ENCODE assay signal across 11 cellular contexts in the genomic region with DNA sequence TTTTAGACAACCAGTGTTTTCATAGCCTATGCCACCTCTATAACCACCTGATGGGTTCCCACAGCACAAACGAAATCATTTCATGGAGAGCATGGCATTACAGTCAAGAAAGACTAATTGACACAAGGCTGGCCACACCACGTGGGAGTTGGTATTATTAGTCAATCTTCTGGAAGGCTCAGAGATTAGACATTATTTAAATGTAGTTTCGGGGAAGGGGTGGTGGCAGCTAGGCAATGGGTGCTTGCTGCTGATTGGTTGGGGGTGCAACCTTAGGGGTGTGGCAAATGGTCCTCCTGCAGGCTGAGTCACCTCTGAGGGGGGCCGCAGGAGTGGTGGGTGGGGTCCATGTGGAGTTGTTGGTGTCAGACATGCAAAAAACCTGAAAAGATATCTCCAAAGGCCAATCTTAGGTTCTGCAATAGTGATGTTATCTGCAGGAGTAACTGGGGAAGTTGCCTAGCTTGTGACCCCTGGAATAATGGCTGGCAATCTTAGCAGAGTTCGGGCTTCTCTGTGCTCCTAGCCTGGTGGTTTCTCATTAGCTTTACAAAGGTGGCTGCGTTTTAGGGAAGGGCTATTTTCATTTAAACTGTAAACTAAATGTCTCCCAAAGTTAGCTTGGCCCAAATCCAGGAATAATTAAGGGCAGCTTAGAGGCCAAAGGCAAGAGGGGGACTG. TPM values are rescaled to one million over a fixed set of nuclear protein-coding genes. Genes with fewer than 3 reads are reported as not detected.
DNase-seq lines count a peak whose midpoint lies in the region; ATAC-seq, FAIRE-seq and TF ChIP-seq lines count a peak whose summit lies in the region.
"Had no signal": no experiment of that assay in that cellular context is flagged by ENCODE, and none has a peak within 500 bp of the region (broad histone marks: within the 10 kb centered on the region; RNA-seq: fewer than 3 reads in every experiment).

No MANE protein-coding gene starts in this region.

- FAIRE-seq in astrocyte (lab: Jason Lieb, UNC) (no peak), kidney (lab: Jason Lieb, UNC) (no peak)

- H3K9ac ChIP-seq in astrocyte (ENCODE audit: low read length) (no peak overlapping the region), kidney (ENCODE audit: low read length in 2 of 2) (no peak overlapping the region)

- no peak overlapping the region for H3K27ac ChIP-seq in left ventricle myocardium inferior (replicated peaks)
- no peak overlapping the region for H3K27ac ChIP-seq in astrocyte (ENCODE audit: low read depth, low read length)
- H3K27ac ChIP-seq in kidney (ENCODE audit: low read depth in 2 of 2, low read length in 2 of 2), result peak overlapping the region; percentile 26 to 32
- H3K27ac ChIP-seq in upper lobe of left lung, result peak overlapping the region; percentile 4 to 72 (median 39)

- H3K27me3 ChIP-seq in left ventricle myocardium inferior (ENCODE audit: low read depth) (no peaks in the 10 kb centered on the region), astrocyte (ENCODE audit: insufficient read depth, low read length) (no peaks in the 10 kb centered on the region), upper lobe of left lung (no peaks in the 10 kb centered on the region)

- H3K4me1 ChIP-seq in left ventricle myocardium inferior, result peaks cover 37% of the 10 kb centered on the region
- peaks cover 25% of the 10 kb centered on the region for H3K4me1 ChIP-seq in astrocyte (ENCODE audit: insufficient read depth, low read length)
- peaks cover 6 to 8% of the 10 kb centered on the region in 2 donors for H3K4me1 ChIP-seq in kidney (ENCODE audit: control insufficient read depth in 1 of 2, insufficient read depth in 1 of 2, low read depth in 1 of 2, low read length in 2 of 2)
- H3K4me1 ChIP-seq in upper lobe of left lung, result peaks cover 25 to 41% (median 38%) of the 10 kb centered on the region in 4 donors

- intact Hi-C loops in left cardiac atrium (cut with DNase I), result no loop called here
- intact Hi-C loops in left ventricle myocardium inferior (cut with micrococcal nuclease), result no loop called here
- intact Hi-C loops in kidney (cut with DNase I), result no loop called here

- peaks cover 15% of the 10 kb centered on the region for H3K79me2 ChIP-seq in astrocyte (ENCODE audit: insufficient read depth, low read length)

- no peak for TF ChIP-seq POLR2A in upper lobe of left lung (IDR thresholded peaks at IDR 0.05)

- ATAC-seq in left cardiac atrium (peak in 1 of 2 donors; percentile 27), upper lobe of left lung (ENCODE audit: low FRiP score in 2 of 2) (no peak), HG03159 (IDR thresholded peaks at IDR 0.05; ENCODE audit: unreplicated experiment) (no peak)

- H3K4me1 Mint-ChIP-seq in astrocyte (ENCODE audit: low read depth, unreplicated experiment), result peaks cover 31% of the 10 kb centered on the region

- WGBS in upper lobe of left lung, 2 donors, result 43 to 44% methylated on average over 5 to 6 of the region's 6 CpGs

- peaks cover 8% of the 10 kb centered on the region for H3K36me3 ChIP-seq in left ventricle myocardium inferior
- H3K36me3 ChIP-seq in astrocyte (ENCODE audit: insufficient read depth, low read length), result no peaks in the 10 kb centered on the region
- H3K36me3 ChIP-seq in kidney (ENCODE audit: control insufficient read depth in 1 of 2, insufficient read depth in 2 of 2, low read length in 2 of 2), result peaks cover 0 to 5% of the 10 kb centered on the region in 2 donors
- peaks cover 0 to 7% (median 0%) of the 10 kb centered on the region in 4 donors for H3K36me3 ChIP-seq in upper lobe of left lung

- H3K36me3 Mint-ChIP-seq in astrocyte (ENCODE audit: low read depth, unreplicated experiment), result peaks cover 3% of the 10 kb centered on the region
- H3K36me3 Mint-ChIP-seq: natural killer cell had no signal

- H3K27ac Mint-ChIP-seq in astrocyte (ENCODE audit: unreplicated experiment), result peak overlapping the region; percentile 37
- H3K27ac Mint-ChIP-seq: natural killer cell had no signal

- H3K4me3 Mint-ChIP-seq in astrocyte (ENCODE audit: unreplicated experiment), result peak overlapping the region; percentile 6
- H3K4me3 Mint-ChIP-seq: natural killer cell had no signal

- H3K4me2 ChIP-seq in astrocyte (ENCODE audit: low read length), result peak overlapping the region; percentile 47

- H3K4me3 ChIP-seq in left ventricle myocardium inferior (no peak overlapping the region), astrocyte (ENCODE audit: insufficient read depth, low read depth, low read length) (no peak overlapping the region), kidney (ENCODE audit: low read length in 2 of 2) (no peak overlapping the region), upper lobe of left lung (no peak overlapping the region)

- TF ChIP-seq CTCF in left ventricle myocardium inferior (IDR thresholded peaks at IDR 0.05; ENCODE audit: borderline replicate concordance) (no peak), astrocyte (IDR thresholded peaks at IDR 0.05; ENCODE audit: insufficient read depth, low read depth, low read length) (no peak), kidney (IDR thresholded peaks at IDR 0.05; ENCODE audit: borderline replicate concordance, extremely low read depth, insufficient read depth) (no peak), upper lobe of left lung (IDR thresholded peaks at IDR 0.05) (no peak)

- H3K9me3 ChIP-seq in left ventricle myocardium inferior (replicated peaks) (no peaks in the 10 kb centered on the region), astrocyte (ENCODE audit: insufficient read depth, low read depth, low read length) (no peaks in the 10 kb centered on the region), kidney (ENCODE audit: control insufficient read depth in 1 of 2, low read length in 2 of 2) (no peaks in the 10 kb centered on the region), upper lobe of left lung (no peaks in the 10 kb centered on the region)

- peaks cover 3% of the 10 kb centered on the region for H4K20me1 ChIP-seq in astrocyte (ENCODE audit: insufficient read depth, low read length)

- peak overlapping the region; percentile 27 for H2AFZ ChIP-seq in astrocyte (ENCODE audit: low read depth, low read length)

- TF ChIP-seq EP300 in upper lobe of left lung (IDR thresholded peaks at IDR 0.05), result peak in 1 of 4 donors; percentile 75

- no peaks in the 10 kb centered on the region for H3K9me3 Mint-ChIP-seq in astrocyte (ENCODE audit: unreplicated experiment)
- H3K9me3 Mint-ChIP-seq: natural killer cell had no signal

- DNase-seq in left cardiac atrium, result peak; percentile 51
- DNase-seq in left ventricle myocardium inferior, result no peak
- peak; percentile 57 for DNase-seq in astrocyte (ENCODE audit: low read depth)
- DNase-seq in kidney, result peak; percentile 79
- DNase-seq in upper lobe of left lung, result peak in 1 of 2 donors; percentile 77
- DNase-seq in NCI-H1105 treated with DMSO at 0.1 percent for 48 hours (lab: John Stamatoyannopoulos, UW), result no peak
- DNase-seq in SKM-1 (lab: John Stamatoyannopoulos, UW; ENCODE audit: unreplicated experiment), result no peak
- DNase-seq: activated CD8-positive, alpha-beta memory T cell treated with anti-CD3 and anti-CD28 coated beads for 24 hours; amniotic stem cell; natural killer cell had no signal

- no peaks in the 10 kb centered on the region for H3K27me3 Mint-ChIP-seq in astrocyte (ENCODE audit: low read depth, unreplicated experiment)

RNA-seq across cellular contexts. Expression of a gene that starts 4.6 kb away (rescaled TPM):
- total RNA-seq in left cardiac atrium (10 to 100 TPM; 10.2 to 12.2 TPM), left ventricle myocardium inferior (5.3 TPM), astrocyte (17.7 and 19.0 TPM in 2 replicates), kidney (21.3 TPM), upper lobe of left lung (10 to 100 TPM in 5 of 6 donors, not detected in 1; 13.6 to 29.3 (median 17.0) TPM)
- 40.8 TPM for polyA plus RNA-seq in kidney (ENCODE audit: insufficient read depth, low read depth, low replicate concordance)

RNA-seq across cellular contexts. Expression of a gene that starts 4.7 kb away (rescaled TPM):
- total RNA-seq in left cardiac atrium (10 to 100 TPM; 57.8 to 62.0 TPM), left ventricle myocardium inferior (76.4 TPM), astrocyte (56.8 and 61.3 TPM in 2 replicates), kidney (60.6 TPM), upper lobe of left lung (10 to 100 TPM; 33.2 to 84.2 (median 57.4) TPM)
- polyA plus RNA-seq in kidney (ENCODE audit: insufficient read depth, low read depth, low replicate concordance), result 24.7 TPM

RNA-seq across cellular contexts. Expression of a gene that starts 17.0 kb away (rescaled TPM):
- total RNA-seq in left cardiac atrium (1 to 10 TPM; 3.5 to 3.9 TPM), left ventricle myocardium inferior (1.8 TPM), astrocyte (5.0 and 7.5 TPM in 2 replicates), kidney (7.1 TPM), upper lobe of left lung (10 to 100 TPM in 1 of 6 donors, 1 to 10 TPM in 5; 3.0 to 15.7 (median 7.0) TPM)
- polyA plus RNA-seq in kidney (ENCODE audit: insufficient read depth, low read depth, low replicate concordance), result 7.4 TPM

RNA-seq across cellular contexts. Expression of a gene that starts 42.8 kb away (rescaled TPM):
- total RNA-seq in left cardiac atrium (1 to 10 TPM; 3.0 to 4.7 TPM), left ventricle myocardium inferior (2.8 TPM), astrocyte (5.1 and 5.2 TPM in 2 replicates), kidney (11.5 TPM), upper lobe of left lung (10 to 100 TPM in 4 of 6 donors, 1 to 10 TPM in 2; 9.3 to 66.0 (median 14.3) TPM)
- polyA plus RNA-seq in kidney (ENCODE audit: insufficient read depth, low read depth, low replicate concordance), result 5.7 TPM

RNA-seq across cellular contexts. Expression of a gene that starts 43.5 kb away (rescaled TPM):
- under 1 TPM; 0.29 to 0.39 TPM for total RNA-seq in left cardiac atrium
- not detected for total RNA-seq in left ventricle myocardium inferior
- total RNA-seq in astrocyte, result not detected in 2 replicates
- total RNA-seq in kidney, result 23.5 TPM
- 11.1 TPM for polyA plus RNA-seq in kidney (ENCODE audit: insufficient read depth, low read depth, low replicate concordance)
- 100 to 1,000 TPM in 1 of 6 donors, 10 to 100 TPM in 5; 47.5 to 142 (median 63.4) TPM for total RNA-seq in upper lobe of left lung

Comparison
In these comparisons a context has a peak if more than half of its experiments do, and no peak if none do; other contexts are left out.
1. DNase-seq: peak in left cardiac atrium (single experiment), astrocyte (single experiment) and kidney (single experiment); none in left ventricle myocardium inferior (single experiment), NCI-H1105 treated with DMSO at 0.1 percent for 48 hours (single experiment) and SKM-1 (single experiment).
2. H3K27ac ChIP-seq: peak in kidney (2 of 2) and upper lobe of left lung (4 of 4); none in left ventricle myocardium inferior (single experiment) and astrocyte (single experiment).